23 cellular contexts compared by ENCODE assay signal in the genomic region with DNA sequence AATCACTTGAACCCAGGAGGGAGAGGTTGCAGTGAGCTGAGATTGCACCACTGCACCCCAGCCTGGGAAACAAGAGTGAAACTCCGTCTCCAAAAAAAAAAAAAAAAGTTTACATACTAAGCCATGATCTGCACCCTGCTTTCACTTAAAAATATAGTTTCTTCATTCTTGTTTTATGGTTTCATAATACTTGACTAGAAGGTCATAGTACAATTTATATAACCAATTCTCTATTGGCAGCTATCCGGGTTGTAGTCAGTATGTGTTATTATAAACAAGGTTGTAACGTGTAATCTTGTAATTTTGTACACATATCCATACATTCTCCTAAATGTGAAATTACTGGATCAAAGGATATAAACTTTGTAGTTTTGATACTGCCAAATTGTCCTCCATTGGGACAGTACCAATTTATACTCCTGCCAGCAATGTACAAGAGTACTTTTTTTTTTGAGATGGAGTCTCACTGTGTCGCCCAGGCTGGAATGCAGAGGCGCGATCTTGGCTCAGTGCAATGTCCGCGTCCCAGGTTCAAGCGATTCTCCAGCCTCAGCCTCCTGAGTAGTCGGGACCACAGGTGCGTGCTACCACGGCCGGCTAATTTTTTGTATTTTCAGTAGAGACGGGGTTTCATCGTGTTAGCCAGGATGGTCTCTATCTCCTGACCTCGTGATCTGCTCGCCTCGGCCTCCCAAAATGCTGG.
DNase-seq lines count a peak whose midpoint lies in the region; ATAC-seq and TF ChIP-seq lines count a peak whose summit lies in the region.
"Had no signal": no experiment of that assay in that cellular context is flagged by ENCODE, and none has a peak within 500 bp of the region (broad histone marks: within the 10 kb centered on the region; RNA-seq: fewer than 3 reads in every experiment).

No MANE protein-coding gene starts in this region.

- no peak overlapping the region for H3K18ac ChIP-seq in IMR-90 (ENCODE audit: low read depth, low read length)

- no peaks in the 10 kb centered on the region; the same call in none of the 2 replicates for H3K9me1 ChIP-seq in IMR-90 (ENCODE audit: insufficient read depth, low read length)

- H3K4me3 Mint-ChIP-seq in nephron progenitor cell, result no peak overlapping the region
- H3K4me3 Mint-ChIP-seq: CD4-positive, alpha-beta memory T cell had no signal

- no peak overlapping the region for H2BK20ac ChIP-seq in IMR-90 (ENCODE audit: low read depth, low read length)

- POLR2A ChIA-PET in IMR-90 (lab: Charles Lee; ENCODE audit: unreplicated experiment), result no interaction called here

- H2BK5ac ChIP-seq in IMR-90 (ENCODE audit: low read depth, low read length, poor library complexity, severe bottlenecking), result no peak overlapping the region

- H4K91ac ChIP-seq in IMR-90 (ENCODE audit: insufficient read depth, low read depth, low read length), result no peak overlapping the region

- ATAC-seq in IMR-90 (ENCODE audit: low read depth) (peak; percentile 61), GM21786 (IDR thresholded peaks at IDR 0.05; ENCODE audit: unreplicated experiment) (no peak)

- dilution Hi-C loops in IMR-90 (cut with HindIII; ENCODE audit: low sequenced_read_pairs, unreplicated experiment), result no loop called here

- H2AFZ ChIP-seq in GM23248, result no peak overlapping the region
- no peak overlapping the region for H2AFZ ChIP-seq in IMR-90 (replicated peaks; ENCODE audit: low read length, poor library complexity)
- H2AFZ ChIP-seq in osteoblast (ENCODE audit: low read length), result no peak overlapping the region

- H3K9ac ChIP-seq in GM23248 (no peak overlapping the region), IMR-90 (ENCODE audit: low read depth, low read length) (no peak overlapping the region)

- intact Hi-C loops in IMR-90 (cut with micrococcal nuclease), result no loop called here

- no peaks in the 10 kb centered on the region; the same call in 1 of the 2 replicates for H3K9me2 ChIP-seq in GM23248 (ENCODE audit: insufficient read depth)

- H2BK120ac ChIP-seq in IMR-90 (ENCODE audit: low read depth, low read length), result no peak overlapping the region

- H3K79me1 ChIP-seq in IMR-90 (ENCODE audit: low read depth in 1 of 2, low read length in 2 of 2), result no peaks in the 10 kb centered on the region

- WGBS in GM23248 (ENCODE audit: low coverage in 1 of 2, low lambda C conversion rate in 2 of 2, missing lambda C conversion rate in 2 of 2), 2 experiments, result 95% methylated on average over 18 of the region's 18 CpGs
- 93% methylated on average over 3 of the region's 18 CpGs; no CpG with 5 or more reads in 1 of the 2 experiments for WGBS in IMR-90 (ENCODE audit: extremely low coverage in 2 of 2, insufficient read length in 1 of 2), 2 experiments

- no peak overlapping the region for H3K4me3 ChIP-seq in GM23248
- H3K4me3 ChIP-seq in IMR-90 (ENCODE audit: insufficient read depth, low read depth, low read length), result no peak overlapping the region
- no peak overlapping the region for H3K4me3 ChIP-seq in fibroblast of villous mesenchyme (ENCODE audit: low read depth, low read length)
- no peak overlapping the region for H3K4me3 ChIP-seq in osteoblast (ENCODE audit: insufficient read depth, low read length)

- no peak for TF ChIP-seq POLR2A in IMR-90 (IDR thresholded peaks at IDR 0.05; ENCODE audit: low read depth, low read length)

- no peaks in the 10 kb centered on the region for H3K4me1 Mint-ChIP-seq in nephron progenitor cell

- DNase-seq in GM23248 (no peak), IMR-90 (peak; percentile 65), fibroblast of villous mesenchyme (ENCODE audit: low read depth) (peak; percentile 50), osteoblast (ENCODE audit: insufficient read length, low spot score, missing footprints) (no peak), nephron progenitor cell (no peak), medulla oblongata (ENCODE audit: extremely low spot score) (no peak)
- DNase-seq in activated CD8-positive, alpha-beta memory T cell treated with anti-CD3 and anti-CD28 coated beads, Interleukin-2, amount 50 U/mL, for 48 hours, result no peak
- DNase-seq: C1 segment of cervical spinal cord; Caco-2; CD4-positive, alpha-beta memory T cell; HCEC 1CT; Karpas-422; NCI-H1092; NCI-H1417 treated with DMSO at 0.1 percent for 48 hours; NCI-H1694 treated with DMSO at 0.1 percent for 48 hours; NCI-H2081; NCI-H226; NCI-H510A; NCI-H69; SHP77 treated with DMSO at 0.1 percent for 48 hours had no signal

- H4K5ac ChIP-seq in IMR-90 (ENCODE audit: low read depth, low read length), result no peak overlapping the region

- H2AK9ac ChIP-seq in IMR-90 (replicated peaks; ENCODE audit: low read depth, low read length, poor library complexity), result no peak overlapping the region

- TF ChIP-seq RAD21 in IMR-90 (IDR thresholded peaks at IDR 0.05; ENCODE audit: low read length), result no peak

- H3K36me3 Mint-ChIP-seq in nephron progenitor cell (ENCODE audit: low read depth), result peaks cover 14% of the 10 kb centered on the region

- H3K79me2 ChIP-seq in GM23248 (ENCODE audit: insufficient read depth) (no peaks in the 10 kb centered on the region), osteoblast (ENCODE audit: insufficient read depth, low read length) (no peaks in the 10 kb centered on the region)

- no peaks in the 10 kb centered on the region for H3K27me3 Mint-ChIP-seq in nephron progenitor cell (ENCODE audit: low read depth, poor library complexity)
- H3K27me3 Mint-ChIP-seq: CD4-positive, alpha-beta memory T cell had no signal

- H3K9me3 Mint-ChIP-seq in nephron progenitor cell, result peaks cover 13% of the 10 kb centered on the region
- H3K9me3 Mint-ChIP-seq: CD4-positive, alpha-beta memory T cell had no signal

- H3K9me3 ChIP-seq in GM23248 (ENCODE audit: low read depth) (no peaks in the 10 kb centered on the region), IMR-90 (ENCODE audit: control insufficient read depth, insufficient read depth, low read length) (no peaks in the 10 kb centered on the region), osteoblast (ENCODE audit: low read depth, low read length) (no peaks in the 10 kb centered on the region)
- H3K9me3 ChIP-seq: Caco-2 had no signal

- H3K4me1 ChIP-seq in GM23248 (ENCODE audit: insufficient read depth) (peaks cover 33% of the 10 kb centered on the region), IMR-90 (ENCODE audit: control insufficient read depth, insufficient read depth, low read length) (peaks cover 2% of the 10 kb centered on the region; the same call in 1 of the 2 replicates), osteoblast (ENCODE audit: insufficient read depth, low read length) (peaks cover 17% of the 10 kb centered on the region)
- H3K4me1 ChIP-seq: Caco-2 had no signal

- CTCF ChIA-PET in IMR-90 (lab: Yijun Ruan, JAX), result interaction anchor here (0.6 kb wide), 2 partner anchors 49 to 438 kb away, joined by 3 to 4 read pairs; no protein-coding TSS in a partner anchor

- H3K23ac ChIP-seq in IMR-90 (ENCODE audit: low read depth, low read length), result no peak overlapping the region

- H3K27me3 ChIP-seq in GM23248 (replicated peaks; ENCODE audit: insufficient read depth), result no peaks in the 10 kb centered on the region
- H3K27me3 ChIP-seq in IMR-90 (ENCODE audit: control insufficient read depth, insufficient read depth, low read length), result no peaks in the 10 kb centered on the region
- H3K27me3 ChIP-seq in osteoblast (ENCODE audit: insufficient read depth, low read length), result no peaks in the 10 kb centered on the region

- H3F3A ChIP-seq in GM23248 (ENCODE audit: insufficient read depth), result 0 out of 2 replicates have a peak, but pooled peaks cover 15% of the 10 kb centered on the region

- no peak overlapping the region for H3K56ac ChIP-seq in IMR-90 (ENCODE audit: extremely low read depth, insufficient read depth, low read length)

- H2BK15ac ChIP-seq in IMR-90 (ENCODE audit: low read depth, low read length), result no peak overlapping the region; the same call in 2 of the 3 replicates

- no TSS peak for BruUV-seq in IMR-90 (replicated peaks; lab: Mats Ljungman, UMichigan)

- H4K8ac ChIP-seq in IMR-90 (ENCODE audit: low read depth in 2 of 2, low read length in 2 of 2), result no peak overlapping the region

- no peak overlapping the region for H3K4ac ChIP-seq in IMR-90 (ENCODE audit: low read depth, low read length)

- H3K4me2 ChIP-seq in GM23248 (ENCODE audit: unreplicated experiment) (peak overlapping the region; percentile 69), IMR-90 (ENCODE audit: low read depth, low read length) (no peak overlapping the region), osteoblast (ENCODE audit: insufficient read depth, low read length) (no peak overlapping the region)

- H4K20me1 ChIP-seq in GM23248 (ENCODE audit: insufficient read depth) (no peaks in the 10 kb centered on the region), IMR-90 (ENCODE audit: insufficient read depth, low read length) (no peaks in the 10 kb centered on the region), osteoblast (ENCODE audit: insufficient read depth, low read length) (no peaks in the 10 kb centered on the region)

- in situ Hi-C loops in GM23248 (cut with MboI), result no loop called here
- in situ Hi-C loops in IMR-90 (cut with MboI; ENCODE audit: low sequenced_read_pairs), result no loop called here

- no peak for TF ChIP-seq CTCF in IMR-90 (conservative IDR thresholded peaks at IDR 0.05; ENCODE audit: low read depth, low read length)
- TF ChIP-seq CTCF in fibroblast of villous mesenchyme (IDR thresholded peaks at IDR 0.05; ENCODE audit: insufficient read depth, low read depth, low read length), result no peak
- no peak for TF ChIP-seq CTCF in osteoblast (IDR thresholded peaks at IDR 0.05; ENCODE audit: extremely low read depth, low read depth, low read length)
- TF ChIP-seq CTCF in nephron progenitor cell (IDR thresholded peaks at IDR 0.05), result no peak

- H3K36me3 ChIP-seq in GM23248 (ENCODE audit: low read depth) (no peaks in the 10 kb centered on the region), IMR-90 (ENCODE audit: control insufficient read depth, insufficient read depth, low read length) (no peaks in the 10 kb centered on the region), osteoblast (ENCODE audit: insufficient read depth, low read length) (no peaks in the 10 kb centered on the region)

- no peak overlapping the region for H2AK5ac ChIP-seq in IMR-90 (ENCODE audit: low read depth, low read length)

- no peak overlapping the region for H3K14ac ChIP-seq in IMR-90 (replicated peaks; ENCODE audit: low read depth, low read length)

- H3K27ac ChIP-seq in GM23248 (no peak overlapping the region), IMR-90 (ENCODE audit: insufficient read depth, low read length) (no peak overlapping the region), osteoblast (ENCODE audit: low read depth, low read length) (peak overlapping the region; percentile 87)
- H3K27ac ChIP-seq: HL-60, RWPE1 had no signal

- H3K27ac Mint-ChIP-seq in nephron progenitor cell, result no peak overlapping the region

TF ChIP-seq in IMR-90, 13 proteins besides CTCF, POLR2A, EP300 and RAD21 (continues in another document):
- TF ChIP-seq CEBPB (IDR thresholded peaks at IDR 0.05; ENCODE audit: low read depth, low read length) (no peak), MXI1 (IDR thresholded peaks at IDR 0.05; ENCODE audit: borderline replicate concordance, low read depth, low read length) (no peak), FOS (IDR thresholded peaks at IDR 0.05; ENCODE audit: low read depth, low read length) (no peak), MAZ (IDR thresholded peaks at IDR 0.05; ENCODE audit: borderline replicate concordance, low read depth, low read length) (no peak), BHLHE40 (IDR thresholded peaks at IDR 0.05; ENCODE audit: low read depth, low read length) (no peak), RFX5 (IDR thresholded peaks at IDR 0.05; ENCODE audit: low read depth, low read length) (no peak)

Comparison
In these comparisons a context has a peak if more than half of its experiments do, and no peak if none do; other contexts are left out.
1. DNase-seq: peak in IMR-90 (single experiment) and fibroblast of villous mesenchyme (single experiment); none in GM23248 (single experiment), osteoblast (single experiment), activated CD8-positive, alpha-beta memory T cell treated with anti-CD3 and anti-CD28 coated beads, Interleukin-2, amount 50 U/mL, for 48 hours (single experiment), nephron progenitor cell (single experiment) and medulla oblongata (single experiment).